In the genomic region with DNA sequence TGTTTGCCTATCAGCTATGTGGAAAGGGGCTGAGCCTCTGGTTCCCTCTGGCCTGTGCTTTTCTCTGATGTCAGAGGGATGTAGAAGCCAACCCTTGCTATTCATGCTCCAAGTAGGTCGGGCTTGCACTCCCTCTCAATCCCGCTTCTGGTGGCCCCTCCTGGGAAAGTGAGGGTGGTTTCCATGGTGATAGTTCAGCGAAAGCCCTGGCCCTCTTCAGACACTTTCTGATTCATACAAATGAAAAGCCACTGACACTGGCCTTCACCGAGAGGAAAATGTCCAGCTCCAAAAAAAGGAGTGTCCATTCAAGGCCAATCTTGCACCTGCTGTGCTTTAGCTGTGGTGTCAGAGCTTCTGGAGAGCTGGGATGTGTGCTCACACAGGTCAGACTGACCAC, we compare ENCODE assay signal across 1 cellular context.
TF ChIP-seq lines count a peak whose summit lies in the region.

No MANE protein-coding gene starts in this region.

TF ChIP-seq in K562, 482 proteins besides CTCF, POLR2A, EP300 and RAD21 (continued from another document):
- TF ChIP-seq, protein P1, sequence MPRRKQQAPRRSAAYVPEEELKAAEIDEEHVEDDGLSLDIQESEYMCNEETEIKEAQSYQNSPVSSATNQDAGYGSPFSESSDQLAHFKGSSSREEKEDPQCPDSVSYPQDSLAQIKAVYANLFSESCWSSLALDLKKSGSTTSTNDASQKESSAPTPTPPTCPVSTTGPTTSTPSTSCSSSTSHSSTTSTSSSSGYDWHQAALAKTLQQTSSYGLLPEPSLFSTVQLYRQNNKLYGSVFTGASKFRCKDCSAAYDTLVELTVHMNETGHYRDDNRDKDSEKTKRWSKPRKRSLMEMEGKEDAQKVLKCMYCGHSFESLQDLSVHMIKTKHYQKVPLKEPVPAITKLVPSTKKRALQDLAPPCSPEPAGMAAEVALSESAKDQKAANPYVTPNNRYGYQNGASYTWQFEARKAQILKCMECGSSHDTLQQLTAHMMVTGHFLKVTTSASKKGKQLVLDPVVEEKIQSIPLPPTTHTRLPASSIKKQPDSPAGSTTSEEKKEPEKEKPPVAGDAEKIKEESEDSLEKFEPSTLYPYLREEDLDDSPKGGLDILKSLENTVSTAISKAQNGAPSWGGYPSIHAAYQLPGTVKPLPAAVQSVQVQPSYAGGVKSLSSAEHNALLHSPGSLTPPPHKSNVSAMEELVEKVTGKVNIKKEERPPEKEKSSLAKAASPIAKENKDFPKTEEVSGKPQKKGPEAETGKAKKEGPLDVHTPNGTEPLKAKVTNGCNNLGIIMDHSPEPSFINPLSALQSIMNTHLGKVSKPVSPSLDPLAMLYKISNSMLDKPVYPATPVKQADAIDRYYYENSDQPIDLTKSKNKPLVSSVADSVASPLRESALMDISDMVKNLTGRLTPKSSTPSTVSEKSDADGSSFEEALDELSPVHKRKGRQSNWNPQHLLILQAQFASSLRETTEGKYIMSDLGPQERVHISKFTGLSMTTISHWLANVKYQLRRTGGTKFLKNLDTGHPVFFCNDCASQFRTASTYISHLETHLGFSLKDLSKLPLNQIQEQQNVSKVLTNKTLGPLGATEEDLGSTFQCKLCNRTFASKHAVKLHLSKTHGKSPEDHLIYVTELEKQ (CRISPR knock-in tag; IDR thresholded peaks at IDR 0.05): no peak
